ENCODE assay signal across 22 cellular contexts in genomic region chrX:103171353-103171752, GRCh38. TPM values are rescaled to one million over a fixed set of nuclear protein-coding genes. Genes with fewer than 3 reads are reported as not detected.
DNase-seq lines count a peak whose midpoint lies in the region; ATAC-seq and TF ChIP-seq lines count a peak whose summit lies in the region.
"Had no signal": no experiment of that assay in that cellular context is flagged by ENCODE, and none has a peak within 500 bp of the region (broad histone marks: within the 10 kb centered on the region; RNA-seq: fewer than 3 reads in every experiment).

No MANE protein-coding gene starts in this region.

- H3K4me1 Mint-ChIP-seq in GM23338 (peaks cover 8% of the 10 kb centered on the region; the same call in 2 of the 3 replicates), WTC11 (peaks cover 7% of the 10 kb centered on the region; the same call in 1 of the 2 replicates)
- peaks cover 2 to 4% (median 4%) of the 10 kb centered on the region in 7 donors for H3K4me1 Mint-ChIP-seq in naive thymus-derived CD4-positive, alpha-beta T cell

- no peaks in the 10 kb centered on the region for H4K20me1 ChIP-seq in GM23338 (replicated peaks; ENCODE audit: insufficient read depth)
- H4K20me1 ChIP-seq: BLaER1 treated with 17β-estradiol and CSF1 and Interleukin-3, amounts not matched to agents 10 nM and 100 nM had no signal

- H3K9me3 Mint-ChIP-seq in GM23338, result no peaks in the 10 kb centered on the region
- H3K9me3 Mint-ChIP-seq in WTC11, result no peaks in the 10 kb centered on the region
- peaks cover 0 to 2% (median 0%) of the 10 kb centered on the region in 11 donors for H3K9me3 Mint-ChIP-seq in naive thymus-derived CD4-positive, alpha-beta T cell
- H3K9me3 Mint-ChIP-seq: CD4-positive, alpha-beta memory T cell; CD4-positive, CD25-positive, alpha-beta regulatory T cell; CD8-positive, alpha-beta memory T cell had no signal

- H3K4me3 Mint-ChIP-seq in GM23338 (no peak overlapping the region), WTC11 (no peak overlapping the region)
- no peak overlapping the region for H3K4me3 Mint-ChIP-seq in naive thymus-derived CD4-positive, alpha-beta T cell
- H3K4me3 Mint-ChIP-seq: B cell; CD4-positive, alpha-beta memory T cell; CD4-positive, CD25-positive, alpha-beta regulatory T cell; CD8-positive, alpha-beta memory T cell had no signal

- no peaks in the 10 kb centered on the region for H3K4me1 ChIP-seq in GM23338 (ENCODE audit: insufficient read depth)
- no peaks in the 10 kb centered on the region for H3K4me1 ChIP-seq in naive thymus-derived CD4-positive, alpha-beta T cell (ENCODE audit: control insufficient read depth in 2 of 2, insufficient read depth in 2 of 2, low read length in 2 of 2)
- H3K4me1 ChIP-seq: BLaER1 treated with 17β-estradiol and CSF1 and Interleukin-3, amounts not matched to agents 10 nM and 100 nM had no signal

- H3K9me3 ChIP-seq in naive thymus-derived CD4-positive, alpha-beta T cell (ENCODE audit: control insufficient read depth in 2 of 3, low read length in 3 of 3), result no peaks in the 10 kb centered on the region
- H3K9me3 ChIP-seq: BLaER1 treated with 17β-estradiol and CSF1 and Interleukin-3, amounts not matched to agents 10 nM and 100 nM had no signal

- H3K27me3 Mint-ChIP-seq in GM23338 (ENCODE audit: insufficient read depth, low read depth, poor library complexity) (peaks cover 2% of the 10 kb centered on the region), WTC11 (ENCODE audit: low read depth) (peaks cover 3% of the 10 kb centered on the region; the same call in 1 of the 2 replicates)
- peaks cover 0 to 4% (median 3%) of the 10 kb centered on the region in 5 donors for H3K27me3 Mint-ChIP-seq in naive thymus-derived CD4-positive, alpha-beta T cell

- H3K36me3 Mint-ChIP-seq in GM23338 (ENCODE audit: low read depth) (no peaks in the 10 kb centered on the region), WTC11 (no peaks in the 10 kb centered on the region)
- H3K36me3 Mint-ChIP-seq in naive thymus-derived CD4-positive, alpha-beta T cell, result no peaks in the 10 kb centered on the region
- H3K36me3 Mint-ChIP-seq: CD4-positive, alpha-beta memory T cell; CD4-positive, CD25-positive, alpha-beta regulatory T cell; CD8-positive, alpha-beta memory T cell had no signal

- intact Hi-C loops in naive thymus-derived CD4-positive, alpha-beta T cell (cut with micrococcal nuclease), result no loop called here

- no peaks in the 10 kb centered on the region for H3K27me3 ChIP-seq in GM23338 (ENCODE audit: insufficient read depth)
- no peaks in the 10 kb centered on the region for H3K27me3 ChIP-seq in naive thymus-derived CD4-positive, alpha-beta T cell (ENCODE audit: control insufficient read depth in 2 of 2, insufficient read depth in 2 of 2, low read length in 2 of 2)
- H3K27me3 ChIP-seq: BLaER1 treated with 17β-estradiol and CSF1 and Interleukin-3, amounts not matched to agents 10 nM and 100 nM had no signal

- H3K79me2 ChIP-seq in GM23338 (replicated peaks; ENCODE audit: insufficient read depth), result no peaks in the 10 kb centered on the region

- TF ChIP-seq CTCF in GM23338 (conservative IDR thresholded peaks at IDR 0.05; ENCODE audit: low read depth in 2 of 2), result no peak
- TF ChIP-seq CTCF in WTC11 (IDR thresholded peaks at IDR 0.05), result no peak

- no peak overlapping the region for H3K27ac ChIP-seq in GM23338 (ENCODE audit: low read depth)
- H3K27ac ChIP-seq in naive thymus-derived CD4-positive, alpha-beta T cell (ENCODE audit: low read depth, low read length), result no peak overlapping the region
- H3K27ac ChIP-seq: BLaER1 treated with 17β-estradiol and CSF1 and Interleukin-3, amounts not matched to agents 10 nM and 100 nM; C4-2B had no signal

- H3K36me3 ChIP-seq in GM23338 (ENCODE audit: insufficient read depth), result no peaks in the 10 kb centered on the region
- no peaks in the 10 kb centered on the region for H3K36me3 ChIP-seq in naive thymus-derived CD4-positive, alpha-beta T cell (ENCODE audit: control insufficient read depth in 2 of 3, insufficient read depth in 3 of 3, low read length in 3 of 3)
- H3K36me3 ChIP-seq: BLaER1 treated with 17β-estradiol and CSF1 and Interleukin-3, amounts not matched to agents 10 nM and 100 nM had no signal

- CTCF ChIA-PET in WTC11 (lab: Charles Lee), result no interaction called here
- CTCF ChIA-PET in naive thymus-derived CD4-positive, alpha-beta T cell (lab: Charles Lee), result no interaction called here

- peak; percentile 3 for DNase-seq in GM23338 (ENCODE audit: low spot score)
- DNase-seq in WTC11 (ENCODE audit: low spot score), result no peak
- no peak for DNase-seq in naive thymus-derived CD4-positive, alpha-beta T cell
- DNase-seq in CD1c-positive myeloid dendritic cell (ENCODE audit: extremely low spot score), result no peak
- no peak for DNase-seq in AG08395 (ENCODE audit: low spot score)
- DNase-seq: 8988T; ACHN; AML-193; CD4-positive, alpha-beta memory T cell; CD4-positive, CD25-positive, alpha-beta regulatory T cell; CD8-positive, alpha-beta memory T cell; COR-L47; DMS 273 treated with DMSO at 0.1 percent for 48 hours; DMS153; DMS53; DMS79; DND-41; EL; GF-D8 had no signal

- H3F3A ChIP-seq in GM23338 (replicated peaks; ENCODE audit: low read depth), result no peaks in the 10 kb centered on the region

- ATAC-seq in GM23338 (peak; percentile 62), WTC11 (peak; percentile 67)
- ATAC-seq in naive thymus-derived CD4-positive, alpha-beta T cell, result no peak

- H3K27ac Mint-ChIP-seq in GM23338 (no peak overlapping the region), WTC11 (no peak overlapping the region)
- no peak overlapping the region for H3K27ac Mint-ChIP-seq in naive thymus-derived CD4-positive, alpha-beta T cell
- H3K27ac Mint-ChIP-seq: B cell; CD4-positive, alpha-beta memory T cell; CD4-positive, CD25-positive, alpha-beta regulatory T cell; CD8-positive, alpha-beta memory T cell had no signal

- H3K4me2 ChIP-seq in GM23338, result no peak overlapping the region
- H3K4me2 ChIP-seq: BLaER1 treated with 17β-estradiol and CSF1 and Interleukin-3, amounts not matched to agents 10 nM and 100 nM had no signal

- POLR2A ChIA-PET in WTC11 (lab: Charles Lee), result no interaction called here
- POLR2A ChIA-PET in naive thymus-derived CD4-positive, alpha-beta T cell (lab: Charles Lee), result no interaction called here

- no peak overlapping the region for H3K4me3 ChIP-seq in GM23338
- no peak overlapping the region for H3K4me3 ChIP-seq in naive thymus-derived CD4-positive, alpha-beta T cell (ENCODE audit: low read length)
- H3K4me3 ChIP-seq: BLaER1 treated with 17β-estradiol and CSF1 and Interleukin-3, amounts not matched to agents 10 nM and 100 nM had no signal

- no peak overlapping the region for H2AFZ ChIP-seq in GM23338

- H3K9me2 ChIP-seq in GM23338 (ENCODE audit: insufficient read depth), result no peaks in the 10 kb centered on the region

TF ChIP-seq in GM23338, 12 proteins besides CTCF, POLR2A, EP300 and RAD21 (continues in another document):
- no peak for TF ChIP-seq ZNF114 (CRISPR knock-in tag; IDR thresholded peaks at IDR 0.05)
- TF ChIP-seq CREB1 (CRISPR knock-in tag; IDR thresholded peaks at IDR 0.05; ENCODE audit: low read depth), result no peak

TF ChIP-seq in WTC11, 78 proteins besides CTCF, POLR2A, EP300 and RAD21:
- no peak for TF ChIP-seq MAX (CRISPR knock-in tag; IDR thresholded peaks at IDR 0.05)
- TF ChIP-seq TCF7 (CRISPR knock-in tag; IDR thresholded peaks at IDR 0.05; ENCODE audit: low read depth), result no peak
- TF ChIP-seq ZNF263 (CRISPR knock-in tag; IDR thresholded peaks at IDR 0.05; ENCODE audit: low read depth), result no peak
- TF ChIP-seq SMAD3 (CRISPR knock-in tag; IDR thresholded peaks at IDR 0.05; ENCODE audit: borderline replicate concordance), result no peak
- no peak for TF ChIP-seq EMX1 (CRISPR knock-in tag; IDR thresholded peaks at IDR 0.05)
- TF ChIP-seq RORB (CRISPR knock-in tag; IDR thresholded peaks at IDR 0.05), result no peak

RNA-seq across cellular contexts. Expression of gene BEX4, which starts 43.6 kb away (rescaled TPM):
- total RNA-seq in GM23338 (2014; rRNA removed; shearing (Covaris generic)), result 39.3 and 46.8 TPM in 2 replicates
- 120 and 135 TPM in 2 replicates for polyA plus RNA-seq in GM23338 (2016; fragmentation: Nextera tagmentation; extraction: Ambion mirVana)
- 57.9 to 71.6 TPM (median 67.9 TPM) in 3 replicates for total RNA-seq in WTC11 (2021)
- total RNA-seq in naive thymus-derived CD4-positive, alpha-beta T cell, result 10 to 100 TPM in 4 of 5 experiments, 1 to 10 TPM in 1; 8.8 to 51.2 (median 41.1) TPM
- 100 to 1,000 TPM in 1 of 2 donors, 10 to 100 TPM in 1; 94.7 to 120 TPM for polyA plus RNA-seq in naive thymus-derived CD4-positive, alpha-beta T cell
